In the genomic region with DNA sequence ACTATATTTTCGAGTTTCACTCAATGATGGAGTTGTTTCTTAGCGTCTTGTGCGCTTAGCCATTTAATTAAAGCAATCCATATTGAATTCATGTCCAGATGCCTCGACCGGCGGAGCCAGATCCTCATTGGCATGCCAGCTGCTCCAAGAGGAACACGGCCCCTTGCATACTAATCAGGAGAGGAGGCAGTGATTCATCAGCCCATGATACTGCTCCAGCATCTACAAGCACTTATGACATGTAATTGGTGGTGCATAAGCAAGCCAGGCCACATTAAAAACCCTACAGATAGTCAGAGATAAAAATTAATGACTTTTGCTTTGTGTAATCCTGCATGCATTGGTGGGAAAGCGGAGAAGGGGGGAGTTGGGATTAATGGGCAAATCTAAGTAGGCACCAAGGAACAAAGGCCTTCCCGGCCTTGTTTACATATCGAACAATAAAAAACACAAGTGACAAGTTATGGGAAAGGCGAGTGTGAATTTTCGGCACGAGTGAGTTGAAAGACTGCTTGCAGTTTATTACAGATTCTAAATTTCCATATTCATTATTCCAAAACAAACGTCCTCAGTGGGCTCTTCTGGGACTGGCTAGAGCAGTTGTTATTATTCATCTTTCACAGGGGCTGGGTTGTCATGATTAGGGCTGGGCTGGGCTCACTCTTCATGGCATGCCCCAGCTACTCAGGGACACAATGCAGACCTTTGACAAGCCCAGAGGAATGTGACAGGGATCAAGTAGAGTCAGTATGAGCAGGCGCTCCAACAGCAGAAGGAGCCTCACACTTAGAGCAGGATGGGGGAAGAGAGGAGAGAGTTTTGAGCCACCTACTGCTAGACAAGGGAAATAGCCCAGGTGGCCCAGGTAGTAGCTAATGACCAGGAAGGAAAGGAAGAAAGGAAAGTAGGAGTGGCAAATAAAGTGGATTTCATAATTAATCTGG, we compare ENCODE assay signal across 1 cellular context.
TF ChIP-seq lines count a peak whose summit lies in the region.

No MANE protein-coding gene starts in this region.

TF ChIP-seq in WTC11, 78 proteins besides CTCF, POLR2A, EP300 and RAD21 (continued from another document):
- TF ChIP-seq, protein P1, sequence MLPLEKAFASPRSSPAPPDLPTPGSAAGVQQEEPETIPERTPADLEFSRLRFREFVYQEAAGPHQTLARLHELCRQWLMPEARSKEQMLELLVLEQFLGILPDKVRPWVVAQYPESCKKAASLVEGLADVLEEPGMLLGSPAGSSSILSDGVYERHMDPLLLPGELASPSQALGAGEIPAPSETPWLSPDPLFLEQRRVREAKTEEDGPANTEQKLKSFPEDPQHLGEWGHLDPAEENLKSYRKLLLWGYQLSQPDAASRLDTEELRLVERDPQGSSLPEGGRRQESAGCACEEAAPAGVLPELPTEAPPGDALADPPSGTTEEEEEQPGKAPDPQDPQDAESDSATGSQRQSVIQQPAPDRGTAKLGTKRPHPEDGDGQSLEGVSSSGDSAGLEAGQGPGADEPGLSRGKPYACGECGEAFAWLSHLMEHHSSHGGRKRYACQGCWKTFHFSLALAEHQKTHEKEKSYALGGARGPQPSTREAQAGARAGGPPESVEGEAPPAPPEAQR (CRISPR knock-in tag; IDR thresholded peaks at IDR 0.05), result no peak
- TF ChIP-seq SMAD4 (CRISPR knock-in tag; IDR thresholded peaks at IDR 0.05) (no peak), ESRRA (CRISPR knock-in tag; IDR thresholded peaks at IDR 0.05; ENCODE audit: borderline replicate concordance) (no peak), GTF2I (CRISPR knock-in tag; conservative IDR thresholded peaks at IDR 0.05) (no peak)
- TF ChIP-seq, protein P2, sequence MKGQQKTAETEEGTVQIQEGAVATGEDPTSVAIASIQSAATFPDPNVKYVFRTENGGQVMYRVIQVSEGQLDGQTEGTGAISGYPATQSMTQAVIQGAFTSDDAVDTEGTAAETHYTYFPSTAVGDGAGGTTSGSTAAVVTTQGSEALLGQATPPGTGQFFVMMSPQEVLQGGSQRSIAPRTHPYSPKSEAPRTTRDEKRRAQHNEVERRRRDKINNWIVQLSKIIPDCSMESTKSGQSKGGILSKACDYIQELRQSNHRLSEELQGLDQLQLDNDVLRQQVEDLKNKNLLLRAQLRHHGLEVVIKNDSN (CRISPR knock-in tag; IDR thresholded peaks at IDR 0.05), result no peak
- TF ChIP-seq, protein P3, sequence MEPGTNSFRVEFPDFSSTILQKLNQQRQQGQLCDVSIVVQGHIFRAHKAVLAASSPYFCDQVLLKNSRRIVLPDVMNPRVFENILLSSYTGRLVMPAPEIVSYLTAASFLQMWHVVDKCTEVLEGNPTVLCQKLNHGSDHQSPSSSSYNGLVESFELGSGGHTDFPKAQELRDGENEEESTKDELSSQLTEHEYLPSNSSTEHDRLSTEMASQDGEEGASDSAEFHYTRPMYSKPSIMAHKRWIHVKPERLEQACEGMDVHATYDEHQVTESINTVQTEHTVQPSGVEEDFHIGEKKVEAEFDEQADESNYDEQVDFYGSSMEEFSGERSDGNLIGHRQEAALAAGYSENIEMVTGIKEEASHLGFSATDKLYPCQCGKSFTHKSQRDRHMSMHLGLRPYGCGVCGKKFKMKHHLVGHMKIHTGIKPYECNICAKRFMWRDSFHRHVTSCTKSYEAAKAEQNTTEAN (CRISPR knock-in tag; IDR thresholded peaks at IDR 0.05), result no peak
- TF ChIP-seq, protein P4, sequence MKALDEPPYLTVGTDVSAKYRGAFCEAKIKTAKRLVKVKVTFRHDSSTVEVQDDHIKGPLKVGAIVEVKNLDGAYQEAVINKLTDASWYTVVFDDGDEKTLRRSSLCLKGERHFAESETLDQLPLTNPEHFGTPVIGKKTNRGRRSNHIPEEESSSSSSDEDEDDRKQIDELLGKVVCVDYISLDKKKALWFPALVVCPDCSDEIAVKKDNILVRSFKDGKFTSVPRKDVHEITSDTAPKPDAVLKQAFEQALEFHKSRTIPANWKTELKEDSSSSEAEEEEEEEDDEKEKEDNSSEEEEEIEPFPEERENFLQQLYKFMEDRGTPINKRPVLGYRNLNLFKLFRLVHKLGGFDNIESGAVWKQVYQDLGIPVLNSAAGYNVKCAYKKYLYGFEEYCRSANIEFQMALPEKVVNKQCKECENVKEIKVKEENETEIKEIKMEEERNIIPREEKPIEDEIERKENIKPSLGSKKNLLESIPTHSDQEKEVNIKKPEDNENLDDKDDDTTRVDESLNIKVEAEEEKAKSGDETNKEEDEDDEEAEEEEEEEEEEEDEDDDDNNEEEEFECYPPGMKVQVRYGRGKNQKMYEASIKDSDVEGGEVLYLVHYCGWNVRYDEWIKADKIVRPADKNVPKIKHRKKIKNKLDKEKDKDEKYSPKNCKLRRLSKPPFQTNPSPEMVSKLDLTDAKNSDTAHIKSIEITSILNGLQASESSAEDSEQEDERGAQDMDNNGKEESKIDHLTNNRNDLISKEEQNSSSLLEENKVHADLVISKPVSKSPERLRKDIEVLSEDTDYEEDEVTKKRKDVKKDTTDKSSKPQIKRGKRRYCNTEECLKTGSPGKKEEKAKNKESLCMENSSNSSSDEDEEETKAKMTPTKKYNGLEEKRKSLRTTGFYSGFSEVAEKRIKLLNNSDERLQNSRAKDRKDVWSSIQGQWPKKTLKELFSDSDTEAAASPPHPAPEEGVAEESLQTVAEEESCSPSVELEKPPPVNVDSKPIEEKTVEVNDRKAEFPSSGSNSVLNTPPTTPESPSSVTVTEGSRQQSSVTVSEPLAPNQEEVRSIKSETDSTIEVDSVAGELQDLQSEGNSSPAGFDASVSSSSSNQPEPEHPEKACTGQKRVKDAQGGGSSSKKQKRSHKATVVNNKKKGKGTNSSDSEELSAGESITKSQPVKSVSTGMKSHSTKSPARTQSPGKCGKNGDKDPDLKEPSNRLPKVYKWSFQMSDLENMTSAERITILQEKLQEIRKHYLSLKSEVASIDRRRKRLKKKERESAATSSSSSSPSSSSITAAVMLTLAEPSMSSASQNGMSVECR (CRISPR knock-in tag; IDR thresholded peaks at IDR 0.05; ENCODE audit: borderline replicate concordance), result no peak
TF ChIP-seq in WTC11: peak in this region for 0.
